15 cellular contexts compared by ENCODE assay signal in the genomic region with DNA sequence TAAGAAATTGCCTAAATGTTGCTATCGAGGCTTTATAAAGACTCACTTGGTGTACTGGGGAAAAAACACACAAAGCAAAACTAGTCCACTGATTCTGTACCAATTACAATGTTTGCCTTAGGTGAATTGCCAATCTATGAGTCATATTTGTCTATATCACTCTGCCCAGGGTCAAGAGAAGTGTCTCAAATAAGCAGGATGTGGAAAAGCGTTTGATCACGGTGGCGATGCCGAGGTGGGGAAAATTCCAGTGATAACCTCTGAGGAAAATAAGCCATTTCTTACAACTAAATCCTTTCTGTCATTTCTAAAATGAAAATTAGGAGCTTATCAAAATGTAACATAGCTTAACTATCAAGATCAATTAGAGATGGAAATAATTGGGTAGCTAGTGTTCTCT.
A peak's percentile ranks its signal among the peaks of the same experiment; 100 is the strongest.
DNase-seq lines count a peak whose midpoint lies in the region; ATAC-seq and TF ChIP-seq lines count a peak whose summit lies in the region.
"Had no signal": no experiment of that assay in that cellular context is flagged by ENCODE, and none has a peak within 500 bp of the region (broad histone marks: within the 10 kb centered on the region; RNA-seq: fewer than 3 reads in every experiment).

No MANE protein-coding gene starts in this region.

- DNase-seq in HCT116 (ENCODE audit: low read depth, low spot score) (peak; percentile 15), LNCaP clone FGC (ENCODE audit: low read depth) (peak; percentile 63), SW480 (ENCODE audit: low spot score) (peak; percentile 90), right lobe of liver (no peak), DMS79 treated with DMSO at 0.1 percent for 48 hours (lab: John Stamatoyannopoulos, UW) (no peak), NCI-H69 (lab: John Stamatoyannopoulos, UW) (no peak), H4 (ENCODE audit: low spot score) (no peak)
- DNase-seq: DMS 273 treated with DMSO at 0.1 percent for 48 hours, EL, HCEC 1CT, MG63, NCI-H1092 treated with DMSO at 0.1 percent for 48 hours, NCI-H187, SJCRH30 had no signal

- 0 out of 2 replicates have a peak, but pooled peaks have one; percentile 1 for TF ChIP-seq RAD21 in HCT116 (IDR thresholded peaks at IDR 0.05; ENCODE audit: low read depth)

- no peaks in the 10 kb centered on the region for H3K9me2 ChIP-seq in HCT116 (ENCODE audit: insufficient read depth)

- RAD21 ChIA-PET in HCT116 (lab: Charles Lee; ENCODE audit: low non-redundant PET in 1 of 2, low total read pairs in 2 of 2, uncharacterized antibody in 2 of 2, unreplicated experiment in 2 of 2) = no interaction called here

- POLR2A ChIA-PET in HCT116 (lab: Charles Lee) = interaction anchor here (0.6 kb wide), 1 partner anchor 16 kb away, joined by 3 read pairs; no protein-coding TSS in a partner anchor

- H3K4me1 ChIP-seq in HCT116 (ENCODE audit: control insufficient read depth in 1 of 2, insufficient read depth in 2 of 2, low read length in 2 of 2) (peaks cover 13 to 15% of the 10 kb centered on the region in 2 experiments; a peak in 3 of 4 replicates), right lobe of liver (no peaks in the 10 kb centered on the region)
- H3K4me1 ChIP-seq: SJCRH30 had no signal

- no peak overlapping the region for H3K4me3 ChIP-seq in HCT116 (replicated peaks in 1 of 2; ENCODE audit: low read depth in 1 of 2, low read length in 2 of 2)
- no peak overlapping the region for H3K4me3 ChIP-seq in LNCaP clone FGC (ENCODE audit: low read depth, low read length)
- H3K4me3 ChIP-seq in right lobe of liver = no peak overlapping the region
- H3K4me3 ChIP-seq: BLaER1, MG63, SJCRH30 had no signal

- H3K27me3 ChIP-seq in HCT116 (ENCODE audit: insufficient read depth, low read length) = no peaks in the 10 kb centered on the region
- H3K27me3 ChIP-seq in right lobe of liver = no peaks in the 10 kb centered on the region
- H3K27me3 ChIP-seq: BLaER1, MG63, SJCRH30 had no signal

- no peak overlapping the region for H3K9ac ChIP-seq in HCT116 (ENCODE audit: low read length)
- H3K9ac ChIP-seq: BLaER1 had no signal

- intact Hi-C loops in HCT116 (cut with micrococcal nuclease) = no loop called here
- intact Hi-C loops in right lobe of liver (cut with DNase I) = no loop called here

- H3K79me2 ChIP-seq in HCT116 (ENCODE audit: insufficient read depth, low read length) = no peaks in the 10 kb centered on the region

- ATAC-seq in HCT116 (peak; percentile 72), right lobe of liver (peak in 3 of 4 donors; percentile 65 to 97 (median 79))

- no peaks in the 10 kb centered on the region for H4K20me1 ChIP-seq in HCT116 (ENCODE audit: insufficient read depth)
- H4K20me1 ChIP-seq: BLaER1 had no signal

- H3K4me2 ChIP-seq in HCT116 (ENCODE audit: low read length) = peak overlapping the region; percentile 59
- H3K4me2 ChIP-seq: BLaER1 had no signal

- H3K27ac ChIP-seq in HCT116 (ENCODE audit: low read depth, low read length) (no peak overlapping the region), right lobe of liver (no peak overlapping the region)
- H3K27ac ChIP-seq: BLaER1, SJCRH30 had no signal

- peak overlapping the region; percentile 66 for H2AFZ ChIP-seq in HCT116 (ENCODE audit: low read depth, low read length, poor library complexity, severe bottlenecking)

- TF ChIP-seq POLR2A in HCT116 (IDR thresholded peaks at IDR 0.05; ENCODE audit: borderline replicate concordance, extremely low read depth, insufficient read depth, insufficient read length) (no peak), right lobe of liver (IDR thresholded peaks at IDR 0.05) (no peak)

- TF ChIP-seq CTCF in HCT116 (IDR thresholded peaks at IDR 0.05 in 2 of 3, conservative IDR thresholded peaks at IDR 0.05 in 1 of 3; ENCODE audit: borderline replicate concordance in 1 of 3, insufficient read depth in 1 of 3, low read depth in 2 of 3, low read length in 2 of 3) (no peak), LNCaP clone FGC (IDR thresholded peaks at IDR 0.05; ENCODE audit: control insufficient read depth, extremely low read depth, insufficient read depth) (no peak), right lobe of liver (IDR thresholded peaks at IDR 0.05) (no peak)

- CTCF ChIA-PET in HCT116 (lab: Charles Lee) = no interaction called here

- H3K36me3 ChIP-seq in HCT116 (ENCODE audit: control insufficient read depth in 1 of 2, insufficient read depth in 2 of 2, low read length in 2 of 2) (no peaks in the 10 kb centered on the region), right lobe of liver (no peaks in the 10 kb centered on the region)
- H3K36me3 ChIP-seq: BLaER1, MG63, SJCRH30 had no signal

- no TSS peak for BruUV-seq in HCT116 (replicated peaks; lab: Mats Ljungman, UMichigan)

- H3K9me3 ChIP-seq in HCT116 (ENCODE audit: control insufficient read depth in 1 of 2, insufficient read depth in 1 of 2, low read depth in 1 of 2, low read length in 2 of 2) = no peaks in the 10 kb centered on the region
- H3K9me3 ChIP-seq in right lobe of liver = no peaks in the 10 kb centered on the region
- H3K9me3 ChIP-seq: BLaER1, MG63, SJCRH30 had no signal

- 25% methylated on average over 5 of the region's 5 CpGs for WGBS in right lobe of liver (ENCODE audit: insufficient coverage, low coverage, low lambda C conversion rate, missing lambda C conversion rate)

TF ChIP-seq in HCT116, 20 proteins besides CTCF, POLR2A, EP300 and RAD21 (continues in another document):
- TF ChIP-seq, protein P1, sequence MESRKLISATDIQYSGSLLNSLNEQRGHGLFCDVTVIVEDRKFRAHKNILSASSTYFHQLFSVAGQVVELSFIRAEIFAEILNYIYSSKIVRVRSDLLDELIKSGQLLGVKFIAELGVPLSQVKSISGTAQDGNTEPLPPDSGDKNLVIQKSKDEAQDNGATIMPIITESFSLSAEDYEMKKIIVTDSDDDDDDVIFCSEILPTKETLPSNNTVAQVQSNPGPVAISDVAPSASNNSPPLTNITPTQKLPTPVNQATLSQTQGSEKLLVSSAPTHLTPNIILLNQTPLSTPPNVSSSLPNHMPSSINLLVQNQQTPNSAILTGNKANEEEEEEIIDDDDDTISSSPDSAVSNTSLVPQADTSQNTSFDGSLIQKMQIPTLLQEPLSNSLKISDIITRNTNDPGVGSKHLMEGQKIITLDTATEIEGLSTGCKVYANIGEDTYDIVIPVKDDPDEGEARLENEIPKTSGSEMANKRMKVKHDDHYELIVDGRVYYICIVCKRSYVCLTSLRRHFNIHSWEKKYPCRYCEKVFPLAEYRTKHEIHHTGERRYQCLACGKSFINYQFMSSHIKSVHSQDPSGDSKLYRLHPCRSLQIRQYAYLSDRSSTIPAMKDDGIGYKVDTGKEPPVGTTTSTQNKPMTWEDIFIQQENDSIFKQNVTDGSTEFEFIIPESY (IDR thresholded peaks at IDR 0.05; ENCODE audit: extremely low read depth, insufficient replicate concordance, low read length) = no peak
- TF ChIP-seq ATF3 (IDR thresholded peaks at IDR 0.05) (no peak), REST (IDR thresholded peaks at IDR 0.05; ENCODE audit: low read depth) (no peak), YY1 (IDR thresholded peaks at IDR 0.05; ENCODE audit: extremely low read depth, insufficient replicate concordance, low read depth, low read length) (no peak), ZFX (IDR thresholded peaks at IDR 0.05) (no peak), FOSL1 (IDR thresholded peaks at IDR 0.05; ENCODE audit: low read depth) (0 out of 2 replicates have a peak, but pooled peaks have one; percentile 43), SIN3A (IDR thresholded peaks at IDR 0.05; ENCODE audit: low read depth) (no peak), CBX3 (IDR thresholded peaks at IDR 0.05; ENCODE audit: low read depth) (no peak), SRF (IDR thresholded peaks at IDR 0.05; ENCODE audit: low read depth) (no peak), EGR1 (IDR thresholded peaks at IDR 0.05; ENCODE audit: low read depth) (no peak), EZH2 (IDR thresholded peaks at IDR 0.05) (no peak), JUND (IDR thresholded peaks at IDR 0.05) (peak; percentile 28), EZH2phosphoT487 (IDR thresholded peaks at IDR 0.05; ENCODE audit: borderline replicate concordance) (no peak), ZNF274 (IDR thresholded peaks at IDR 0.05; ENCODE audit: low read depth, low read length) (no peak), CEBPB (IDR thresholded peaks at IDR 0.05; ENCODE audit: low read depth) (no peak), TCF7L2 (IDR thresholded peaks at IDR 0.05; ENCODE audit: borderline replicate concordance, extremely low read depth, insufficient read depth, insufficient read length) (peak; percentile 78), SP1 (IDR thresholded peaks at IDR 0.05; ENCODE audit: low read depth) (peak; percentile 35; the same call in 1 of the 2 replicates)
- TF ChIP-seq, protein P2, sequence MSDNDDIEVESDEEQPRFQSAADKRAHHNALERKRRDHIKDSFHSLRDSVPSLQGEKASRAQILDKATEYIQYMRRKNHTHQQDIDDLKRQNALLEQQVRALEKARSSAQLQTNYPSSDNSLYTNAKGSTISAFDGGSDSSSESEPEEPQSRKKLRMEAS (IDR thresholded peaks at IDR 0.05) = no peak

Comparison
In these comparisons a context has a peak if more than half of its experiments do, and no peak if none do; other contexts are left out.
1. DNase-seq: peak in HCT116 (single experiment), LNCaP clone FGC (single experiment) and SW480 (single experiment); none in right lobe of liver (0 of 3), DMS79 treated with DMSO at 0.1 percent for 48 hours (single experiment), NCI-H69 (single experiment) and H4 (single experiment).